In the genomic region with DNA sequence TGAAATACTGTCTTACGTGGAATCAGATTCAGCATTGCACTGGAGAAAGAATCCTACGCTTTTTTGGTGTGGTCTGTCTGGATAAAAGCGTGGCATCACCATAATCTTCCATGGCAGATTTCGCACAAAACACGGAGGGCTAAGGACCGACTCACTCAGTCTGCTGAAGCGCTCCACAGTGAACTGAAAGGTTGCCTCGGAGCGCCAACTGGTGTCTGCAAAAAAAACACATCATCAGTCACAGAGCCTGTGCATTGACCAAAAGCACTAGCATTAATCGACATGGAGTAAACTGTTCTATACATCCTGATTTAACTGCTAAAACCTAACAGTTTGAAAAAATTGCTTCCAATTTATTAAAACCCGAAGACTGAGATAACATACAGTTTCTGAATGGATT, we compare ENCODE assay signal across 22 cellular contexts. TPM values are rescaled to one million over a fixed set of nuclear protein-coding genes. Genes with fewer than 3 reads are reported as not detected.
DNase-seq lines count a peak whose midpoint lies in the region; ATAC-seq, FAIRE-seq and TF ChIP-seq lines count a peak whose summit lies in the region.
"Had no signal": no experiment of that assay in that cellular context is flagged by ENCODE, and none has a peak within 500 bp of the region (broad histone marks: within the 10 kb centered on the region; RNA-seq: fewer than 3 reads in every experiment).

No MANE protein-coding gene starts in this region.

- peaks cover 56 to 94% of the 10 kb centered on the region in 2 experiments for H3K36me3 ChIP-seq in HepG2 (replicated peaks in 1 of 2; ENCODE audit: control insufficient read depth in 1 of 2, insufficient read depth in 2 of 2, low read length in 2 of 2)
- H3K36me3 ChIP-seq in right lobe of liver: peaks cover 0 to 50% (median 20%) of the 10 kb centered on the region in 4 donors
- H3K36me3 ChIP-seq in SK-N-SH (replicated peaks in 1 of 2; ENCODE audit: control insufficient read depth in 1 of 2, insufficient read depth in 2 of 2, low read length in 1 of 2): peaks cover 35 to 58% of the 10 kb centered on the region in 2 experiments

- H3K27me3 ChIP-seq in HepG2 (ENCODE audit: control insufficient read depth in 1 of 2, insufficient read depth in 2 of 2, low read length in 2 of 2) (no peaks in the 10 kb centered on the region), right lobe of liver (no peaks in the 10 kb centered on the region), SK-N-SH (ENCODE audit: insufficient read depth) (no peaks in the 10 kb centered on the region)
- H3K27me3 ChIP-seq: MG63 had no signal

- H3K9me2 ChIP-seq in SK-N-SH: no peaks in the 10 kb centered on the region

- intact Hi-C loops in HepG2 (cut with micrococcal nuclease; ENCODE audit: unreplicated experiment) (no loop called here), right lobe of liver (cut with DNase I) (no loop called here), head of caudate nucleus (cut with DNase I) (no loop called here)

- peaks cover 63% of the 10 kb centered on the region for H3K79me2 ChIP-seq in HepG2 (ENCODE audit: insufficient read depth, low read length)
- peaks cover 65% of the 10 kb centered on the region for H3K79me2 ChIP-seq in SK-N-SH (ENCODE audit: insufficient read depth)

- ATAC-seq in HepG2: no peak
- no peak for ATAC-seq in right lobe of liver
- ATAC-seq in WTC11: peak; percentile 46

- no peak for DNase-seq in HepG2 (ENCODE audit: low spot score)
- DNase-seq in right lobe of liver: no peak
- DNase-seq in WTC11 (ENCODE audit: low spot score): no peak
- DNase-seq in head of caudate nucleus: peak in 41 of 42 donors; percentile 22 to 83 (median 53)
- peak; percentile 51 for DNase-seq in superior temporal gyrus (ENCODE audit: extremely low spot score)
- DNase-seq in DMS114 treated with DMSO at 0.1 percent for 48 hours (lab: John Stamatoyannopoulos, UW; ENCODE audit: unreplicated experiment): no peak
- no peak for DNase-seq in SK-N-SH
- no peak for DNase-seq in NCI-H510A treated with DMSO at 0.1 percent for 48 hours (lab: John Stamatoyannopoulos, UW)
- DNase-seq: AML-193; Calu3; CD4-positive, alpha-beta T cell; DMS79; GM23248; KG1; MG63; NCI-H1105; NCI-H1694 treated with DMSO at 0.1 percent for 48 hours; NCI-H446; NCI-H748 treated with DMSO at 0.1 percent for 48 hours; PC-9 had no signal

- BruUV-seq in HepG2 (replicated peaks; lab: Mats Ljungman, UMichigan): no TSS peak

- H3K4me2 ChIP-seq in HepG2 (ENCODE audit: low read depth, low read length) (no peak overlapping the region), SK-N-SH (no peak overlapping the region)
- H3K4me2 ChIP-seq: PC-9 had no signal

- peaks cover 68% of the 10 kb centered on the region for H3K36me3 Mint-ChIP-seq in WTC11

- H3K9me3 ChIP-seq in HepG2 (ENCODE audit: low read length) (no peaks in the 10 kb centered on the region), right lobe of liver (no peaks in the 10 kb centered on the region), SK-N-SH (no peaks in the 10 kb centered on the region)
- H3K9me3 ChIP-seq: MG63 had no signal

- TF ChIP-seq RAD21 in HepG2 (CRISPR knock-in tag; IDR thresholded peaks at IDR 0.05) (no peak), SK-N-SH (IDR thresholded peaks at IDR 0.05; ENCODE audit: low read length) (no peak)

- no peaks in the 10 kb centered on the region for H3K27me3 Mint-ChIP-seq in WTC11 (ENCODE audit: low read depth)
- H3K27me3 Mint-ChIP-seq: CD4-positive, alpha-beta T cell had no signal

- TF ChIP-seq CTCF in HepG2 (CRISPR knock-in tag; IDR thresholded peaks at IDR 0.05): peak; percentile 21; the same call in 1 of the 2 replicates
- no peak for TF ChIP-seq CTCF in right lobe of liver (IDR thresholded peaks at IDR 0.05)
- TF ChIP-seq CTCF in WTC11 (IDR thresholded peaks at IDR 0.05): no peak
- TF ChIP-seq CTCF in SK-N-SH (IDR thresholded peaks at IDR 0.05): no peak

- H3K27ac ChIP-seq in HepG2 (ENCODE audit: extremely low read length, insufficient read depth, low read length) (no peak overlapping the region), right lobe of liver (no peak overlapping the region), SK-N-SH (ENCODE audit: low read depth in 2 of 2, low read length in 1 of 2) (no peak overlapping the region; a peak in 1 of 4 replicates)
- H3K27ac ChIP-seq: GM23248, PC-9 had no signal

- no peak overlapping the region for H3K4me3 ChIP-seq in HepG2 (replicated peaks in 1 of 3; ENCODE audit: insufficient read depth in 1 of 3, low read depth in 2 of 3, low read length in 3 of 3)
- no peak overlapping the region for H3K4me3 ChIP-seq in right lobe of liver
- no peak overlapping the region for H3K4me3 ChIP-seq in SK-N-SH (ENCODE audit: low read depth in 2 of 2, low read length in 1 of 2)
- H3K4me3 ChIP-seq: GM23248, MG63, PC-9 had no signal

- H2AFZ ChIP-seq in HepG2 (ENCODE audit: low read length) (no peak overlapping the region), SK-N-SH (ENCODE audit: low read depth) (no peak overlapping the region)
- H2AFZ ChIP-seq: GM23248, PC-9 had no signal

- TF ChIP-seq EP300 in HepG2 (IDR thresholded peaks at IDR 0.05; ENCODE audit: low read depth in 2 of 2, low read length in 2 of 2) (no peak), HepG2 (CRISPR knock-in tag; IDR thresholded peaks at IDR 0.05; ENCODE audit: borderline replicate concordance) (no peak), SK-N-SH (IDR thresholded peaks at IDR 0.05; ENCODE audit: borderline replicate concordance in 1 of 2, low read depth in 1 of 2, low read length in 1 of 2) (no peak)

- H3K9ac ChIP-seq in HepG2 (ENCODE audit: insufficient read depth, low read depth, low read length) (no peak overlapping the region), SK-N-SH (no peak overlapping the region)
- H3K9ac ChIP-seq: GM23248 had no signal

- CTCF ChIA-PET in HepG2 (lab: Yijun Ruan, JAX; ENCODE audit: low intra/inter-chr PET ratio, low total read pairs) (no interaction called here), WTC11 (lab: Charles Lee) (interaction anchor here (1.0 to 5.7 kb wide), 4 partner anchors 13 to 90 kb away, joined by 3 to 30 read pairs (median 12); no protein-coding TSS in a partner anchor), SK-N-SH (lab: Yijun Ruan, JAX) (interaction anchor here (3.1 kb wide), 1 partner anchor 85 kb away, joined by 10 read pairs; no protein-coding TSS in a partner anchor)

- H3K27ac Mint-ChIP-seq in WTC11: peak overlapping the region; percentile 45; the same call in 1 of the 2 replicates
- H3K27ac Mint-ChIP-seq: CD4-positive, alpha-beta T cell had no signal

- H4K20me1 ChIP-seq in HepG2 (ENCODE audit: insufficient read depth, low read length): peaks cover 49% of the 10 kb centered on the region
- peaks cover 71% of the 10 kb centered on the region for H4K20me1 ChIP-seq in SK-N-SH (ENCODE audit: insufficient read depth)

- no peak for TF ChIP-seq POLR2A in HepG2 (IDR thresholded peaks at IDR 0.05; ENCODE audit: insufficient read depth in 1 of 2, low read depth in 2 of 2, low read length in 2 of 2)
- TF ChIP-seq POLR2A in right lobe of liver (IDR thresholded peaks at IDR 0.05): no peak

- H3F3A ChIP-seq in SK-N-SH (replicated peaks; ENCODE audit: insufficient read depth): no peaks in the 10 kb centered on the region

- no peaks in the 10 kb centered on the region for H3K4me1 ChIP-seq in HepG2 (ENCODE audit: insufficient read depth, low read length)
- peaks cover 0 to 15% (median 8%) of the 10 kb centered on the region in 4 donors for H3K4me1 ChIP-seq in right lobe of liver
- no peaks in the 10 kb centered on the region; a peak in 1 of 4 replicates for H3K4me1 ChIP-seq in SK-N-SH (ENCODE audit: control insufficient read depth in 1 of 2, insufficient read depth in 2 of 2, low read depth in 1 of 2, low read length in 1 of 2)

- no peaks in the 10 kb centered on the region for H3K4me1 Mint-ChIP-seq in WTC11

- no peak for FAIRE-seq in HepG2 (lab: Jason Lieb, UNC)
- FAIRE-seq: G401.6, GM12892 had no signal

- POLR2A ChIA-PET in HepG2 (lab: Yijun Ruan, JAX) (no interaction called here), WTC11 (lab: Charles Lee) (no interaction called here), SK-N-SH (lab: Yijun Ruan, JAX) (no interaction called here)

- in situ Hi-C loops in HepG2 (cut with HindIII; ENCODE audit: extremely low pct_ligation_motif_present, low pct_unique_long_range_greater_than_20kb): no loop called here

- WGBS in HepG2 (ENCODE audit: low lambda C conversion rate): 92% methylated on average over 11 of the region's 11 CpGs
- WGBS in right lobe of liver (ENCODE audit: insufficient coverage, low coverage, low lambda C conversion rate, missing lambda C conversion rate): 82% methylated on average over 9 of the region's 11 CpGs
- 78% methylated on average over 11 of the region's 11 CpGs for WGBS in SK-N-SH (ENCODE audit: low lambda C conversion rate)

- H3K9me3 Mint-ChIP-seq in WTC11: no peaks in the 10 kb centered on the region
- H3K9me3 Mint-ChIP-seq: CD4-positive, alpha-beta T cell had no signal

- no peak overlapping the region for H3K4me3 Mint-ChIP-seq in WTC11
- H3K4me3 Mint-ChIP-seq: CD4-positive, alpha-beta T cell had no signal

RNA-seq across cellular contexts. Expression of a gene that starts 40.5 kb away (rescaled TPM):
- 173 and 177 TPM in 2 replicates for total RNA-seq in HepG2 (2016; rRNA removed; fragmentation: Illumina TruSeq; extraction: Trizol)
- 42.2 and 47.1 TPM in 2 replicates for total RNA-seq in HepG2 (2016; cell fraction: cytosol; rRNA removed; fragmentation: Illumina TruSeq; extraction: Trizol; ENCODE audit: low read depth)
- 166 and 185 TPM in 2 replicates for total RNA-seq in HepG2 (2016; cell fraction: insoluble cytoplasmic fraction; rRNA removed; fragmentation: Illumina TruSeq; extraction: Trizol)
- 53.5 and 58.7 TPM in 2 replicates for total RNA-seq in HepG2 (2016; cell fraction: membrane; rRNA removed; fragmentation: Illumina TruSeq; extraction: Trizol)
- 231 and 239 TPM in 2 replicates for total RNA-seq in HepG2 (2016; cell fraction: nucleus; rRNA removed; fragmentation: Illumina TruSeq; extraction: Trizol)
- polyA plus RNA-seq in HepG2 (2011; rRNA removed): 52.5 and 58.4 TPM in 2 replicates
- 16.6 and 26.6 TPM in 2 replicates for polyA plus RNA-seq in HepG2 (2011; cell fraction: cytosol; rRNA removed)
- 77.7 and 102 TPM in 2 replicates for polyA plus RNA-seq in HepG2 (2011; cell fraction: nucleus; rRNA removed)
- polyA plus RNA-seq in HepG2 (2012): 151 and 152 TPM in 2 replicates
- 5.3 and 6.8 TPM in 2 replicates for polyA plus RNA-seq in HepG2 (2016; cell fraction: cytosol; fragmentation: Illumina TruSeq; extraction: Trizol; ENCODE audit: low read depth)
- polyA plus RNA-seq in HepG2 (2016; cell fraction: insoluble cytoplasmic fraction; fragmentation: Illumina TruSeq; extraction: Trizol; ENCODE audit: low read depth): 200 and 216 TPM in 2 replicates
- polyA plus RNA-seq in HepG2 (2016; cell fraction: membrane; fragmentation: Illumina TruSeq; extraction: Trizol; ENCODE audit: low read depth): 18.6 and 26.0 TPM in 2 replicates
- 243 and 249 TPM in 2 replicates for polyA plus RNA-seq in HepG2 (2016; cell fraction: nucleus; fragmentation: Illumina TruSeq; extraction: Trizol; ENCODE audit: insufficient read depth, low read depth)
- 135 and 250 TPM in 2 replicates for polyA minus RNA-seq in HepG2 (2011; rRNA and poly(A)+ RNA removed; ENCODE audit: low replicate concordance)
- 49.2 and 87.1 TPM in 2 replicates for polyA minus RNA-seq in HepG2 (2011; cell fraction: cytosol; rRNA and poly(A)+ RNA removed)
- polyA minus RNA-seq in HepG2 (2011; cell fraction: nucleus; rRNA and poly(A)+ RNA removed): 329 and 403 TPM in 2 replicates
- total RNA-seq in right lobe of liver: 10 to 100 TPM; 46.8 to 55.8 (median 49.1) TPM
- 153 to 211 TPM (median 161 TPM) in 3 replicates for total RNA-seq in WTC11 (2021)
- polyA plus RNA-seq in SK-N-SH (2012; rRNA removed): 8.4 and 8.6 TPM in 2 replicates
- polyA plus RNA-seq in SK-N-SH (2012; cell fraction: cytosol; rRNA removed): 11.0 and 13.7 TPM in 2 replicates
- 24.5 and 33.7 TPM in 2 replicates for polyA plus RNA-seq in SK-N-SH (2012; cell fraction: nucleus; rRNA removed)

RNA-seq across cellular contexts. Expression of a gene that starts 41.0 kb away (rescaled TPM):
- total RNA-seq in HepG2 (2016; rRNA removed; fragmentation: Illumina TruSeq; extraction: Trizol): not detected in 2 replicates
- not detected in 2 replicates for total RNA-seq in HepG2 (2016; cell fraction: cytosol; rRNA removed; fragmentation: Illumina TruSeq; extraction: Trizol; ENCODE audit: low read depth)
- total RNA-seq in HepG2 (2016; cell fraction: insoluble cytoplasmic fraction; rRNA removed; fragmentation: Illumina TruSeq; extraction: Trizol): not detected in 2 replicates
- 0.19 TPM in 1 of 2 replicates, not detected in the other for total RNA-seq in HepG2 (2016; cell fraction: membrane; rRNA removed; fragmentation: Illumina TruSeq; extraction: Trizol)
- not detected in 2 replicates for total RNA-seq in HepG2 (2016; cell fraction: nucleus; rRNA removed; fragmentation: Illumina TruSeq; extraction: Trizol)
- polyA plus RNA-seq in HepG2 (2011; rRNA removed): 0.14 TPM in 1 of 2 replicates, not detected in the other
- not detected in 2 replicates for polyA plus RNA-seq in HepG2 (2011; cell fraction: cytosol; rRNA removed)
- not detected in 2 replicates for polyA plus RNA-seq in HepG2 (2011; cell fraction: nucleus; rRNA removed)
- not detected in 2 replicates for polyA plus RNA-seq in HepG2 (2012)
- polyA plus RNA-seq in HepG2 (2016; cell fraction: cytosol; fragmentation: Illumina TruSeq; extraction: Trizol; ENCODE audit: low read depth): not detected in 2 replicates
- not detected in 2 replicates for polyA plus RNA-seq in HepG2 (2016; cell fraction: insoluble cytoplasmic fraction; fragmentation: Illumina TruSeq; extraction: Trizol; ENCODE audit: low read depth)
- polyA plus RNA-seq in HepG2 (2016; cell fraction: membrane; fragmentation: Illumina TruSeq; extraction: Trizol; ENCODE audit: low read depth): not detected in 2 replicates
- polyA plus RNA-seq in HepG2 (2016; cell fraction: nucleus; fragmentation: Illumina TruSeq; extraction: Trizol; ENCODE audit: insufficient read depth, low read depth): not detected in 2 replicates
- 0.12 TPM in 1 of 2 replicates, not detected in the other for polyA minus RNA-seq in HepG2 (2011; rRNA and poly(A)+ RNA removed; ENCODE audit: low replicate concordance)
- not detected in 2 replicates for polyA minus RNA-seq in HepG2 (2011; cell fraction: cytosol; rRNA and poly(A)+ RNA removed)
- polyA minus RNA-seq in HepG2 (2011; cell fraction: nucleus; rRNA and poly(A)+ RNA removed): not detected in 2 replicates
- total RNA-seq in right lobe of liver: not detected
- not detected in 3 replicates for total RNA-seq in WTC11 (2021)
- polyA plus RNA-seq in SK-N-SH (2012; rRNA removed): not detected in 2 replicates
- not detected in 2 replicates for polyA plus RNA-seq in SK-N-SH (2012; cell fraction: cytosol; rRNA removed)
- polyA plus RNA-seq in SK-N-SH (2012; cell fraction: nucleus; rRNA removed): not detected in 2 replicates
- total RNA-seq: Calu3, GM23248, PC-9 had no signal
- polyA plus RNA-seq: GM23248 had no signal

RNA-seq across cellular contexts. Expression of a gene that starts 54.4 kb away (rescaled TPM):
- total RNA-seq in HepG2 (2016; rRNA removed; fragmentation: Illumina TruSeq; extraction: Trizol) (345 and 349 TPM in 2 replicates), right lobe of liver (100 to 1,000 TPM in 1 of 6 experiments, 10 to 100 TPM in 5; 61.5 to 132 (median 73.1) TPM), WTC11 (2021) (260 to 271 TPM (median 261 TPM) in 3 replicates)
- total RNA-seq in HepG2 (2016; cell fraction: cytosol; rRNA removed; fragmentation: Illumina TruSeq; extraction: Trizol; ENCODE audit: low read depth): 202 and 227 TPM in 2 replicates
- total RNA-seq in HepG2 (2016; cell fraction: insoluble cytoplasmic fraction; rRNA removed; fragmentation: Illumina TruSeq; extraction: Trizol): 351 and 370 TPM in 2 replicates
- 185 and 210 TPM in 2 replicates for total RNA-seq in HepG2 (2016; cell fraction: membrane; rRNA removed; fragmentation: Illumina TruSeq; extraction: Trizol)
- total RNA-seq in HepG2 (2016; cell fraction: nucleus; rRNA removed; fragmentation: Illumina TruSeq; extraction: Trizol): 126 and 138 TPM in 2 replicates
- polyA plus RNA-seq in HepG2 (2011; rRNA removed) (173 and 193 TPM in 2 replicates), SK-N-SH (2012; rRNA removed) (60.6 and 93.6 TPM in 2 replicates)
- polyA plus RNA-seq in HepG2 (2011; cell fraction: cytosol; rRNA removed): 139 and 221 TPM in 2 replicates
- polyA plus RNA-seq in HepG2 (2011; cell fraction: nucleus; rRNA removed): 209 and 223 TPM in 2 replicates
- polyA plus RNA-seq in HepG2 (2012): 167 and 252 TPM in 2 replicates
- polyA plus RNA-seq in HepG2 (2016; cell fraction: cytosol; fragmentation: Illumina TruSeq; extraction: Trizol; ENCODE audit: low read depth): 224 and 244 TPM in 2 replicates
- polyA plus RNA-seq in HepG2 (2016; cell fraction: insoluble cytoplasmic fraction; fragmentation: Illumina TruSeq; extraction: Trizol; ENCODE audit: low read depth): 425 and 448 TPM in 2 replicates
- polyA plus RNA-seq in HepG2 (2016; cell fraction: membrane; fragmentation: Illumina TruSeq; extraction: Trizol; ENCODE audit: low read depth): 197 and 214 TPM in 2 replicates
- polyA plus RNA-seq in HepG2 (2016; cell fraction: nucleus; fragmentation: Illumina TruSeq; extraction: Trizol; ENCODE audit: insufficient read depth, low read depth): 269 and 287 TPM in 2 replicates
- 186 and 379 TPM in 2 replicates for polyA minus RNA-seq in HepG2 (2011; rRNA and poly(A)+ RNA removed; ENCODE audit: low replicate concordance)
- polyA minus RNA-seq in HepG2 (2011; cell fraction: cytosol; rRNA and poly(A)+ RNA removed): 166 and 175 TPM in 2 replicates
- 55.6 and 67.6 TPM in 2 replicates for polyA minus RNA-seq in HepG2 (2011; cell fraction: nucleus; rRNA and poly(A)+ RNA removed)
- 41.7 and 53.3 TPM in 2 replicates for polyA plus RNA-seq in SK-N-SH (2012; cell fraction: cytosol; rRNA removed)
- 56.6 and 82.5 TPM in 2 replicates for polyA plus RNA-seq in SK-N-SH (2012; cell fraction: nucleus; rRNA removed)

Comparison
In these comparisons a context has a peak if more than half of its experiments do, and no peak if none do; other contexts are left out.
1. DNase-seq: peak in head of caudate nucleus (41 of 42) and superior temporal gyrus (single experiment); none in HepG2 (single experiment), right lobe of liver (0 of 3), WTC11 (single experiment), DMS114 treated with DMSO at 0.1 percent for 48 hours (single experiment), SK-N-SH (single experiment) and NCI-H510A treated with DMSO at 0.1 percent for 48 hours (single experiment).